ENCODE assay signal across 1 cellular context in the genomic region with DNA sequence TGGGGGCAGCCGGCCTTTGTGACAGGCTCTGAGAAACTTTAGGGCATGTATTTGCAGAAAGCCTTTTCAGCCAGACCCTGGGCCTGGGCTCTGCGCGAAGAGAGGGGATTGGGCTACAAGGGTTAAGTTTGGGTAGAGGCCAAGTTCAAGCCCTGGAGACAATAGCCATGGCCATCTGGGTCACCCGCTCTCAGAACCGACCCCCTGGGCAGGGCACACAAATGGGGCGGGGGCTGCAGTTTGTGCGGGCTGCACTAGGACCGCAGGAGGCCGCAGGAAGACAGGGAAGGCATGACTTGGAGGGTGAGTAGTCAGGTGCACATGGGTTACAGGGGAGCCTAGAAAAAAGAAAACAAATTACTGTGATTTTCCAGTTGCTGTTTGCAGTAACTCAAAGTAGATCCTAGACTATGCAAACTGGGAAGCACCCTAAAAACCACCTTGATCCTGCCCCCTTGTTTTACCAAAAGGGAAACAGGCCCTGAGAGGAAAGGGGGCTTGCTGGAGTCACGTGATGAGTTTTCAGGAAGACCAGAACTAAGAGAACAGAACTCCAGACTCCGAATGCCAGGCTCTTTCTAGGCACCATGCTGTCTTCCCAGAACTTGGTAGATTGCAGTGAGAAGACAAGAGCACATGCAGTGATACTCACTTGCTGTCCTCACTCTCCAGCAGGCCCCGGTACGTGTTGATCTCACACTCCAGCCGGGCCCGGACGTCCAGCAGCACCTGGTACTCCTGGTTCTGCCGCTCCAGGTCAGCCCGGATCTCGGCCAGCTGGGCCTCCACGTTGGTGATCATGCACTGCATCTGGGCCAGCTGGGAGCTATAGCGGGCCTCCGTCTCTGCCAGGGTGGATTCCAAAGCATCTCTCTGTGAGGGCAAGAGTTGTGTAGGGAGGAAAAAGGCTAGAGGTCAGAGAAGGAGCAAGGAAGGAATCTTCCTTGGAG.
A peak's percentile ranks its signal among the peaks of the same experiment; 100 is the strongest.
TF ChIP-seq lines count a peak whose summit lies in the region.

No MANE protein-coding gene starts in this region.

TF ChIP-seq in K562, 482 proteins besides CTCF, POLR2A, EP300 and RAD21:
- TF ChIP-seq RAD51 (IDR thresholded peaks at IDR 0.05; ENCODE audit: borderline replicate concordance, low read depth), result peak; percentile 45; the same call in 1 of the 2 replicates
- TF ChIP-seq, protein P1, sequence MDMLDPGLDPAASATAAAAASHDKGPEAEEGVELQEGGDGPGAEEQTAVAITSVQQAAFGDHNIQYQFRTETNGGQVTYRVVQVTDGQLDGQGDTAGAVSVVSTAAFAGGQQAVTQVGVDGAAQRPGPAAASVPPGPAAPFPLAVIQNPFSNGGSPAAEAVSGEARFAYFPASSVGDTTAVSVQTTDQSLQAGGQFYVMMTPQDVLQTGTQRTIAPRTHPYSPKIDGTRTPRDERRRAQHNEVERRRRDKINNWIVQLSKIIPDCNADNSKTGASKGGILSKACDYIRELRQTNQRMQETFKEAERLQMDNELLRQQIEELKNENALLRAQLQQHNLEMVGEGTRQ (CRISPR knock-in tag; IDR thresholded peaks at IDR 0.05), result 0 out of 2 replicates have a peak, but pooled peaks have one; percentile 20
- TF ChIP-seq, protein P2, sequence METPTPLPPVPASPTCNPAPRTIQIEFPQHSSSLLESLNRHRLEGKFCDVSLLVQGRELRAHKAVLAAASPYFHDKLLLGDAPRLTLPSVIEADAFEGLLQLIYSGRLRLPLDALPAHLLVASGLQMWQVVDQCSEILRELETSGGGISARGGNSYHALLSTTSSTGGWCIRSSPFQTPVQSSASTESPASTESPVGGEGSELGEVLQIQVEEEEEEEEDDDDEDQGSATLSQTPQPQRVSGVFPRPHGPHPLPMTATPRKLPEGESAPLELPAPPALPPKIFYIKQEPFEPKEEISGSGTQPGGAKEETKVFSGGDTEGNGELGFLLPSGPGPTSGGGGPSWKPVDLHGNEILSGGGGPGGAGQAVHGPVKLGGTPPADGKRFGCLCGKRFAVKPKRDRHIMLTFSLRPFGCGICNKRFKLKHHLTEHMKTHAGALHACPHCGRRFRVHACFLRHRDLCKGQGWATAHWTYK (CRISPR knock-in tag; IDR thresholded peaks at IDR 0.05), result no peak
- no peak for TF ChIP-seq ZC3H11A (IDR thresholded peaks at IDR 0.05; ENCODE audit: low read depth, low read length)
- TF ChIP-seq CBFA2T2 (conservative IDR thresholded peaks at IDR 0.05), result 0 out of 2 replicates have a peak, but pooled peaks have one; percentile 5
- TF ChIP-seq ZNF79 (CRISPR knock-in tag; IDR thresholded peaks at IDR 0.05; ENCODE audit: low read depth), result no peak
- no peak for TF ChIP-seq BCOR (IDR thresholded peaks at IDR 0.05)
- TF ChIP-seq PHB (CRISPR knock-in tag; IDR thresholded peaks at IDR 0.05), result no peak
- TF ChIP-seq, protein P3, sequence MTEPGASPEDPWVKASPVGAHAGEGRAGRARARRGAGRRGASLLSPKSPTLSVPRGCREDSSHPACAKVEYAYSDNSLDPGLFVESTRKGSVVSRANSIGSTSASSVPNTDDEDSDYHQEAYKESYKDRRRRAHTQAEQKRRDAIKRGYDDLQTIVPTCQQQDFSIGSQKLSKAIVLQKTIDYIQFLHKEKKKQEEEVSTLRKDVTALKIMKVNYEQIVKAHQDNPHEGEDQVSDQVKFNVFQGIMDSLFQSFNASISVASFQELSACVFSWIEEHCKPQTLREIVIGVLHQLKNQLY (CRISPR knock-in tag; conservative IDR thresholded peaks at IDR 0.05), result no peak
- TF ChIP-seq, protein P4, sequence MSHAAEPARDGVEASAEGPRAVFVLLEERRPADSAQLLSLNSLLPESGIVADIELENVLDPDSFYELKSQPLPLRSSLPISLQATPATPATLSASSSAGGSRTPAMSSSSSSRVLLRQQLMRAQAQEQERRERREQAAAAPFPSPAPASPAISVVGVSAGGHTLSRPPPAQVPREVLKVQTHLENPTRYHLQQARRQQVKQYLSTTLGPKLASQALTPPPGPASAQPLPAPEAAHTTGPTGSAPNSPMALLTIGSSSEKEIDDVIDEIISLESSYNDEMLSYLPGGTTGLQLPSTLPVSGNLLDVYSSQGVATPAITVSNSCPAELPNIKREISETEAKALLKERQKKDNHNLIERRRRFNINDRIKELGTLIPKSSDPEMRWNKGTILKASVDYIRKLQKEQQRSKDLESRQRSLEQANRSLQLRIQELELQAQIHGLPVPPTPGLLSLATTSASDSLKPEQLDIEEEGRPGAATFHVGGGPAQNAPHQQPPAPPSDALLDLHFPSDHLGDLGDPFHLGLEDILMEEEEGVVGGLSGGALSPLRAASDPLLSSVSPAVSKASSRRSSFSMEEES (CRISPR knock-in tag; IDR thresholded peaks at IDR 0.05), result peak; percentile 64
